In genomic region chr4:86043755-86044592, GRCh38 we compare ENCODE assay signal across 9 cellular contexts.
DNase-seq lines count a peak whose midpoint lies in the region; FAIRE-seq and TF ChIP-seq lines count a peak whose summit lies in the region.
"Had no signal": no experiment of that assay in that cellular context is flagged by ENCODE, and none has a peak within 500 bp of the region (broad histone marks: within the 10 kb centered on the region; RNA-seq: fewer than 3 reads in every experiment).

No MANE protein-coding gene starts in this region.

- TF ChIP-seq POLR2A in H54 (IDR thresholded peaks at IDR 0.05; ENCODE audit: low read depth, low read length) (no peak), sigmoid colon (IDR thresholded peaks at IDR 0.05) (no peak)

- TF ChIP-seq CTCF in sigmoid colon (IDR thresholded peaks at IDR 0.05), result peak in 3 of 4 experiments; percentile 23 to 58 (median 36)

- intact Hi-C loops in sigmoid colon (cut with DNase I), result loop anchor here (2.0 to 10.0 kb wide), 3 partner anchors 289 to 959 kb away; no protein-coding TSS in a partner anchor

- H3K4me3 ChIP-seq in sigmoid colon, result no peak overlapping the region
- H3K4me3 ChIP-seq: BLaER1 had no signal

- H3K4me1 ChIP-seq in sigmoid colon, result peaks cover 0 to 4% (median 0%) of the 10 kb centered on the region in 4 donors
- H3K4me1 ChIP-seq: BLaER1 had no signal

- WGBS in sigmoid colon, 2 donors, result 13 to 27% methylated on average over 8 of the region's 8 CpGs

- FAIRE-seq in H54 (lab: Jason Lieb, UNC) (peak; percentile 20), TTC549 (lab: Jason Lieb, UNC) (peak; percentile 49)

- TF ChIP-seq EP300 in sigmoid colon (IDR thresholded peaks at IDR 0.05), result no peak

- H3K27me3 ChIP-seq in sigmoid colon, result no peaks in the 10 kb centered on the region
- H3K27me3 ChIP-seq: BLaER1 had no signal

- DNase-seq in DMS79 treated with DMSO at 0.1 percent for 48 hours (lab: John Stamatoyannopoulos, UW) (peak; percentile 18), DMS79 (lab: John Stamatoyannopoulos, UW) (no peak), H54 (ENCODE audit: insufficient read length, low spot score) (no peak), NCI-H1105 treated with DMSO at 0.1 percent for 48 hours (lab: John Stamatoyannopoulos, UW) (peak; percentile 60), glomerular visceral epithelial cell (ENCODE audit: extremely low spot score) (peak; percentile 61), sigmoid colon (no peak), NCI-H2107 treated with DMSO at 0.1 percent for 48 hours (lab: John Stamatoyannopoulos, UW; ENCODE audit: unreplicated experiment) (no peak)

- no peaks in the 10 kb centered on the region for H3K9me3 ChIP-seq in sigmoid colon
- H3K9me3 ChIP-seq: BLaER1 had no signal

- H3K36me3 ChIP-seq in sigmoid colon, result no peaks in the 10 kb centered on the region
- H3K36me3 ChIP-seq: BLaER1 had no signal

- no peak overlapping the region for H3K27ac ChIP-seq in sigmoid colon
- H3K27ac ChIP-seq: BLaER1 had no signal

Comparison
In these comparisons a context has a peak if more than half of its experiments do, and no peak if none do; other contexts are left out.
1. DNase-seq: peak in DMS79 treated with DMSO at 0.1 percent for 48 hours (single experiment), NCI-H1105 treated with DMSO at 0.1 percent for 48 hours (single experiment) and glomerular visceral epithelial cell (single experiment); none in DMS79 (single experiment), H54 (single experiment), sigmoid colon (single experiment) and NCI-H2107 treated with DMSO at 0.1 percent for 48 hours (single experiment).